26 cellular contexts compared by ENCODE assay signal in genomic region chr15:57827021-57827420, GRCh38.
DNase-seq lines count a peak whose midpoint lies in the region; ATAC-seq, FAIRE-seq and TF ChIP-seq lines count a peak whose summit lies in the region.
"Had no signal": no experiment of that assay in that cellular context is flagged by ENCODE, and none has a peak within 500 bp of the region (broad histone marks: within the 10 kb centered on the region; RNA-seq: fewer than 3 reads in every experiment).

No MANE protein-coding gene starts in this region.

- no TSS peak for BruUV-seq in Calu3 (replicated peaks; lab: Mats Ljungman, UMichigan)

- TF ChIP-seq POLR2A in stomach (IDR thresholded peaks at IDR 0.05) (no peak), GM12892 (IDR thresholded peaks at IDR 0.05; ENCODE audit: low read depth, low read length) (no peak)

- no peaks in the 10 kb centered on the region for H3K4me1 ChIP-seq in RWPE2 (ENCODE audit: insufficient read depth, poor library complexity, severe bottlenecking)
- no peaks in the 10 kb centered on the region for H3K4me1 ChIP-seq in stomach
- H3K4me1 ChIP-seq: tibial artery had no signal

- H3K9me3 Mint-ChIP-seq in Calu3 (ENCODE audit: low read depth, unreplicated experiment) = no peaks in the 10 kb centered on the region
- H3K9me3 Mint-ChIP-seq: activated CD4-positive, alpha-beta T cell treated with anti-CD3 and anti-CD28 coated beads, Interleukin-2, amount 10 ng/mL, durations not matched to agents 24 days and 14 days; activated naive CD4-positive, alpha-beta T cell treated with anti-CD3 and anti-CD28 coated beads, Interleukin-2, amount 10 ng/mL, durations not matched to agents 7 days and 5 days; activated T-cell treated with anti-CD3 and anti-CD28 coated beads, Interleukin-2, amount 50 U/mL, for 72 hours; natural killer cell treated with Interleukin-12 subunit alpha and Interleukin-12 subunit beta and Interleukin-15 and Interleukin-18, amount 100 ng/mL, for 72 hours had no signal

- H3K4me3 ChIP-seq in RWPE2 (ENCODE audit: severe bottlenecking) (no peak overlapping the region), stomach (no peak overlapping the region)
- H3K4me3 ChIP-seq: skin epidermis, tibial artery had no signal

- TF ChIP-seq CTCF in Calu3 (IDR thresholded peaks at IDR 0.05; ENCODE audit: unreplicated experiment) (no peak), RWPE2 (IDR thresholded peaks at IDR 0.05; ENCODE audit: poor library complexity, severe bottlenecking) (no peak), stomach (IDR thresholded peaks at IDR 0.05) (no peak)

- H3K27me3 Mint-ChIP-seq in Calu3 (ENCODE audit: unreplicated experiment) = peaks cover 31% of the 10 kb centered on the region

- ATAC-seq in HG03342 (IDR thresholded peaks at IDR 0.05; ENCODE audit: unreplicated experiment) (peak; percentile 55), RWPE2 (ENCODE audit: low read depth) (0 out of 3 replicates have a peak, but pooled peaks have one; percentile 31), GM18511 (IDR thresholded peaks at IDR 0.05; ENCODE audit: unreplicated experiment) (no peak)
- ATAC-seq: activated T-cell treated with anti-CD3 and anti-CD28 coated beads, Interleukin-2, amount 50 U/mL, for 72 hours; Right ventricle myocardium inferior had no signal

- 66 to 73% (median 67%) methylated on average over 5 of the region's 5 CpGs for WGBS in stomach, 5 donors

- H3K27me3 ChIP-seq in RWPE2 (ENCODE audit: insufficient read depth, poor library complexity, severe bottlenecking) (no peaks in the 10 kb centered on the region), stomach (peaks cover 0 to 3% (median 0%) of the 10 kb centered on the region in 3 donors)

- no peaks in the 10 kb centered on the region for H3K36me3 Mint-ChIP-seq in Calu3 (ENCODE audit: insufficient read depth, unreplicated experiment)
- H3K36me3 Mint-ChIP-seq: activated naive CD4-positive, alpha-beta T cell treated with anti-CD3 and anti-CD28 coated beads, Interleukin-2, amount 10 ng/mL, durations not matched to agents 7 days and 5 days; brain; CD4-positive, alpha-beta memory T cell; natural killer cell treated with Interleukin-12 subunit alpha and Interleukin-12 subunit beta and Interleukin-15 and Interleukin-18, amount 100 ng/mL, for 72 hours had no signal

- peak; percentile 6 for DNase-seq in Calu3
- DNase-seq in RWPE2 (ENCODE audit: low spot score) = no peak
- DNase-seq in glomerular endothelial cell (ENCODE audit: extremely low read depth, low read depth, low spot score) = peak; percentile 37
- no peak for DNase-seq in stomach
- no peak for DNase-seq in activated T-cell treated with anti-CD3 and anti-CD28 coated beads, Interleukin-2, amount 50 U/mL, for 48 hours
- DNase-seq in GM12892 (ENCODE audit: insufficient read length) = no peak
- DNase-seq: activated CD4-positive, alpha-beta T cell treated with anti-CD3 and anti-CD28 coated beads, Interleukin-2, amount 10 ng/mL, durations not matched to agents 24 days and 14 days; activated naive CD4-positive, alpha-beta T cell treated with anti-CD3 and anti-CD28 coated beads, Interleukin-2, amount 10 ng/mL, durations not matched to agents 7 days and 5 days; activated T-cell treated with anti-CD3 and anti-CD28 coated beads, Interleukin-2, amount 50 U/mL, for 72 hours; CD4-positive, alpha-beta memory T cell; effector CD4-positive, alpha-beta T cell; NCI-H1105 treated with DMSO at 0.1 percent for 48 hours; NCI-H2029 treated with DMSO at 0.1 percent for 48 hours; NCI-H2227 treated with DMSO at 0.1 percent for 48 hours; OCI-M1; tibial artery; WERI-Rb-1 had no signal

- no peak overlapping the region for H3K27ac Mint-ChIP-seq in Calu3 (ENCODE audit: unreplicated experiment)
- H3K27ac Mint-ChIP-seq: activated CD4-positive, alpha-beta T cell treated with anti-CD3 and anti-CD28 coated beads, Interleukin-2, amount 10 ng/mL, durations not matched to agents 24 days and 14 days; activated naive CD4-positive, alpha-beta T cell treated with anti-CD3 and anti-CD28 coated beads, Interleukin-2, amount 10 ng/mL, durations not matched to agents 7 days and 5 days; activated T-cell treated with anti-CD3 and anti-CD28 coated beads, Interleukin-2, amount 50 U/mL, for 72 hours; brain; CD4-positive, alpha-beta memory T cell; IgD-negative memory B cell; natural killer cell treated with Interleukin-12 subunit alpha and Interleukin-12 subunit beta and Interleukin-15 and Interleukin-18, amount 100 ng/mL, for 72 hours had no signal

- peaks cover 8% of the 10 kb centered on the region for H3K4me1 Mint-ChIP-seq in Calu3 (ENCODE audit: low read depth, unreplicated experiment)
- H3K4me1 Mint-ChIP-seq: brain; CD4-positive, alpha-beta memory T cell; IgD-negative memory B cell had no signal

- H3K27ac ChIP-seq in RWPE2 (ENCODE audit: poor library complexity, severe bottlenecking) (no peak overlapping the region), stomach (no peak overlapping the region)
- H3K27ac ChIP-seq: skin epidermis, tibial artery, WERI-Rb-1 had no signal

- no peak overlapping the region for H3K4me3 Mint-ChIP-seq in Calu3 (ENCODE audit: low read depth, unreplicated experiment)
- H3K4me3 Mint-ChIP-seq: activated CD4-positive, alpha-beta T cell treated with anti-CD3 and anti-CD28 coated beads, Interleukin-2, amount 10 ng/mL, durations not matched to agents 24 days and 14 days; activated naive CD4-positive, alpha-beta T cell treated with anti-CD3 and anti-CD28 coated beads, Interleukin-2, amount 10 ng/mL, durations not matched to agents 7 days and 5 days; activated T-cell treated with anti-CD3 and anti-CD28 coated beads, Interleukin-2, amount 50 U/mL, for 72 hours; brain; CD4-positive, alpha-beta memory T cell; IgD-negative memory B cell; natural killer cell treated with Interleukin-12 subunit alpha and Interleukin-12 subunit beta and Interleukin-15 and Interleukin-18, amount 100 ng/mL, for 72 hours had no signal

- CTCF ChIA-PET in Calu3 (lab: Charles Lee) = no interaction called here

- no peak for TF ChIP-seq EP300 in stomach (IDR thresholded peaks at IDR 0.05)

- FAIRE-seq in GM12892 (lab: Jason Lieb, UNC) = no peak
- FAIRE-seq: A204.1, G401.6 had no signal

- H3K9me3 ChIP-seq in RWPE2 (ENCODE audit: severe bottlenecking) = no peaks in the 10 kb centered on the region
- no peaks in the 10 kb centered on the region for H3K9me3 ChIP-seq in stomach
- H3K9me3 ChIP-seq: tibial artery had no signal

- intact Hi-C loops in Calu3 (cut with micrococcal nuclease; ENCODE audit: unreplicated experiment) (no loop called here), stomach (cut with DNase I; ENCODE audit: low total_unique reads) (no loop called here)

- H3K36me3 ChIP-seq in RWPE2 (ENCODE audit: low read depth) = no peaks in the 10 kb centered on the region
- no peaks in the 10 kb centered on the region for H3K36me3 ChIP-seq in stomach
- H3K36me3 ChIP-seq: tibial artery, WERI-Rb-1 had no signal

Comparison
In these comparisons a context has a peak if more than half of its experiments do, and no peak if none do; other contexts are left out.
1. DNase-seq: peak in Calu3 (single experiment) and glomerular endothelial cell (single experiment); none in RWPE2 (single experiment), stomach (single experiment), activated T-cell treated with anti-CD3 and anti-CD28 coated beads, Interleukin-2, amount 50 U/mL, for 48 hours (0 of 2) and GM12892 (single experiment).